In genomic region chr2:7427293-7428060, GRCh38 we compare ENCODE assay signal across 8 cellular contexts.
DNase-seq lines count a peak whose midpoint lies in the region; ATAC-seq and TF ChIP-seq lines count a peak whose summit lies in the region.

No MANE protein-coding gene starts in this region.

- intact Hi-C loops in Caco-2 (cut with micrococcal nuclease; ENCODE audit: unreplicated experiment): loop anchor here (1.0 to 5.0 kb wide), 5 partner anchors 245 to 1334 kb away; no protein-coding TSS in a partner anchor
- intact Hi-C loops in HCT116 (cut with micrococcal nuclease): loop anchor here (1.0 to 5.0 kb wide), 6 partner anchors 245 to 1710 kb away; no protein-coding TSS in a partner anchor
- intact Hi-C loops in ovary (cut with DNase I): loop anchor here (2.0 to 10.0 kb wide), 4 partner anchors 1257 to 1337 kb away; partner anchors contain the start of gene ID2 (in 1 of the 4)

- CTCF ChIA-PET in Caco-2 (lab: Charles Lee) (interaction anchor here (0.6 to 1.5 kb wide), 8 partner anchors 14 to 1334 kb away, joined by 3 to 6 read pairs (median 4); no protein-coding TSS in a partner anchor), HCT116 (lab: Charles Lee) (interaction anchor here (0.6 to 1.7 kb wide), 14 partner anchors 9 to 1712 kb away, joined by 3 to 7 read pairs (median 4); no protein-coding TSS in a partner anchor), WTC11 (lab: Charles Lee) (interaction anchor here (0.6 to 1.9 kb wide), 22 partner anchors 9 to 1266 kb away, joined by 3 to 17 read pairs (median 3); no protein-coding TSS in a partner anchor)

- ATAC-seq in HCT116 (peak; percentile 73), WTC11 (no peak), GM19351 (IDR thresholded peaks at IDR 0.05; ENCODE audit: unreplicated experiment) (no peak)

- H3K4me1 ChIP-seq in Caco-2 (no peaks in the 10 kb centered on the region), HCT116 (ENCODE audit: control insufficient read depth in 1 of 2, insufficient read depth in 2 of 2, low read length in 2 of 2) (no peaks in the 10 kb centered on the region), ovary (ENCODE audit: insufficient read depth) (no peaks in the 10 kb centered on the region)

- H3K4me1 Mint-ChIP-seq in Caco-2 (ENCODE audit: low read depth, unreplicated experiment): no peaks in the 10 kb centered on the region
- peaks cover 42% of the 10 kb centered on the region for H3K4me1 Mint-ChIP-seq in WTC11

- H2AFZ ChIP-seq in HCT116 (ENCODE audit: low read depth, low read length, poor library complexity, severe bottlenecking): no peak overlapping the region

- H3K9ac ChIP-seq in HCT116 (ENCODE audit: low read length): no peak overlapping the region

- TF ChIP-seq RAD21 in HCT116 (IDR thresholded peaks at IDR 0.05; ENCODE audit: low read depth): peak; percentile 81

- TF ChIP-seq POLR2A in HCT116 (IDR thresholded peaks at IDR 0.05; ENCODE audit: borderline replicate concordance, extremely low read depth, insufficient read depth, insufficient read length): no peak
- no peak for TF ChIP-seq POLR2A in ovary (IDR thresholded peaks at IDR 0.05)

- no peaks in the 10 kb centered on the region for H4K20me1 ChIP-seq in HCT116 (ENCODE audit: insufficient read depth)

- H3K4me3 ChIP-seq in Caco-2 (ENCODE audit: low read depth, low read length) (no peak overlapping the region), HCT116 (replicated peaks in 1 of 2; ENCODE audit: low read depth in 1 of 2, low read length in 2 of 2) (no peak overlapping the region), fibroblast of villous mesenchyme (ENCODE audit: low read depth, low read length) (no peak overlapping the region), ovary (no peak overlapping the region)

- H3K36me3 ChIP-seq in Caco-2 (ENCODE audit: control insufficient read depth, insufficient read depth, low read length): no peaks in the 10 kb centered on the region
- H3K36me3 ChIP-seq in HCT116 (ENCODE audit: control insufficient read depth in 1 of 2, insufficient read depth in 2 of 2, low read length in 2 of 2): no peaks in the 10 kb centered on the region
- H3K36me3 ChIP-seq in ovary: no peaks in the 10 kb centered on the region

- POLR2A ChIA-PET in Caco-2 (lab: Charles Lee) (interaction anchor here (0.6 to 0.9 kb wide), 2 partner anchors 1254 to 1319 kb away, joined by 3 read pairs; partner anchors contain the start of gene ID2), HCT116 (lab: Charles Lee) (interaction anchor here (0.9 kb wide), 1 partner anchor 1254 kb away, joined by 5 read pairs; the partner anchor contains the start of gene ID2), WTC11 (lab: Charles Lee) (interaction anchor here (0.6 kb wide), 1 partner anchor 124 kb away, joined by 3 read pairs; no protein-coding TSS in a partner anchor)

- no peak for TF ChIP-seq EP300 in ovary (IDR thresholded peaks at IDR 0.05)

- TF ChIP-seq CTCF in Caco-2 (IDR thresholded peaks at IDR 0.05; ENCODE audit: insufficient read depth in 1 of 2, low read depth in 1 of 2, low read length in 1 of 2, severe bottlenecking in 1 of 2, unreplicated experiment in 1 of 2) (peak; percentile 61 to 77), HCT116 (IDR thresholded peaks at IDR 0.05 in 2 of 3, conservative IDR thresholded peaks at IDR 0.05 in 1 of 3; ENCODE audit: borderline replicate concordance in 1 of 3, insufficient read depth in 1 of 3, low read depth in 2 of 3, low read length in 2 of 3) (peak; percentile 44 to 76 (median 56); a peak in 4 of 6 replicates), WTC11 (IDR thresholded peaks at IDR 0.05) (peak; percentile 65), fibroblast of villous mesenchyme (IDR thresholded peaks at IDR 0.05; ENCODE audit: insufficient read depth, low read depth, low read length) (peak; percentile 65), ovary (IDR thresholded peaks at IDR 0.05) (peak; percentile 48 to 84 (median 61))

- H3K27me3 ChIP-seq in Caco-2 (replicated peaks; ENCODE audit: control insufficient read depth, insufficient read depth, low read length) (no peaks in the 10 kb centered on the region), HCT116 (ENCODE audit: insufficient read depth, low read length) (peaks cover 29% of the 10 kb centered on the region), ovary (no peaks in the 10 kb centered on the region)

- DNase-seq in Caco-2 (peak in 1 of 2 experiments; percentile 62), HCT116 (ENCODE audit: low read depth, low spot score) (peak; percentile 38), NCI-H2227 treated with DMSO at 0.1 percent for 48 hours (lab: John Stamatoyannopoulos, UW) (peak; percentile 76), WTC11 (ENCODE audit: low spot score) (no peak), fibroblast of villous mesenchyme (ENCODE audit: low read depth) (peak; percentile 54), ovary (peak in 1 of 5 donors; percentile 40), occipital lobe (lab: John Stamatoyannopoulos, UW) (no peak)

- no TSS peak for BruUV-seq in Caco-2 (replicated peaks; lab: Mats Ljungman, UMichigan)
- BruUV-seq in HCT116 (replicated peaks; lab: Mats Ljungman, UMichigan): no TSS peak

- H3K27ac ChIP-seq in HCT116 (ENCODE audit: low read depth, low read length) (no peak overlapping the region), ovary (no peak overlapping the region)

- H3K27me3 Mint-ChIP-seq in Caco-2 (ENCODE audit: insufficient read depth, unreplicated experiment) (peaks cover 11% of the 10 kb centered on the region), WTC11 (ENCODE audit: low read depth) (no peaks in the 10 kb centered on the region; the same call in 1 of the 2 replicates)

- H3K9me3 ChIP-seq in Caco-2 (no peaks in the 10 kb centered on the region), HCT116 (ENCODE audit: control insufficient read depth in 1 of 2, insufficient read depth in 1 of 2, low read depth in 1 of 2, low read length in 2 of 2) (no peaks in the 10 kb centered on the region), ovary (no peaks in the 10 kb centered on the region)

- no peak overlapping the region for H3K27ac Mint-ChIP-seq in Caco-2 (ENCODE audit: unreplicated experiment)
- no peak overlapping the region for H3K27ac Mint-ChIP-seq in WTC11

- H3K4me2 ChIP-seq in HCT116 (ENCODE audit: low read length): no peak overlapping the region

- H3K36me3 Mint-ChIP-seq in Caco-2 (ENCODE audit: insufficient read depth, unreplicated experiment): no peaks in the 10 kb centered on the region
- H3K36me3 Mint-ChIP-seq in WTC11: peaks cover 4% of the 10 kb centered on the region; the same call in 1 of the 2 replicates

- H3K9me3 Mint-ChIP-seq in Caco-2 (ENCODE audit: unreplicated experiment) (no peaks in the 10 kb centered on the region), WTC11 (peaks cover 7% of the 10 kb centered on the region)

- RAD21 ChIA-PET in HCT116 (lab: Charles Lee; ENCODE audit: low non-redundant PET in 1 of 2, low total read pairs in 2 of 2, uncharacterized antibody in 2 of 2, unreplicated experiment in 2 of 2): interaction anchor here in 1 of 2 experiments (0.6 kb wide), 1 partner anchor 856 kb away, joined by 4 read pairs; no protein-coding TSS in a partner anchor

- H3K4me3 Mint-ChIP-seq in Caco-2 (ENCODE audit: unreplicated experiment): no peak overlapping the region
- H3K4me3 Mint-ChIP-seq in WTC11: no peak overlapping the region

- 41 to 51% (median 44%) methylated on average over 8 of the region's 8 CpGs for WGBS in ovary, 3 donors

- no peaks in the 10 kb centered on the region for H3K9me2 ChIP-seq in HCT116 (ENCODE audit: insufficient read depth)

- H3K79me2 ChIP-seq in HCT116 (ENCODE audit: insufficient read depth, low read length): no peaks in the 10 kb centered on the region

TF ChIP-seq in HCT116, 20 proteins besides CTCF, POLR2A, EP300 and RAD21 (continues in another document):
- TF ChIP-seq EZH2 (IDR thresholded peaks at IDR 0.05) (no peak), SIN3A (IDR thresholded peaks at IDR 0.05; ENCODE audit: low read depth) (no peak), ATF3 (IDR thresholded peaks at IDR 0.05) (no peak), ZNF274 (IDR thresholded peaks at IDR 0.05; ENCODE audit: low read depth, low read length) (no peak), MAX (IDR thresholded peaks at IDR 0.05) (no peak), ZFX (IDR thresholded peaks at IDR 0.05) (no peak), TCF7L2 (IDR thresholded peaks at IDR 0.05; ENCODE audit: borderline replicate concordance, extremely low read depth, insufficient read depth, insufficient read length) (no peak)

TF ChIP-seq in WTC11, 78 proteins besides CTCF, POLR2A, EP300 and RAD21 (continues in another document):
- TF ChIP-seq E2F4 (CRISPR knock-in tag; IDR thresholded peaks at IDR 0.05; ENCODE audit: borderline replicate concordance, low read depth) (no peak), TP53 (CRISPR knock-in tag; IDR thresholded peaks at IDR 0.05) (no peak), PRDM15 (CRISPR knock-in tag; IDR thresholded peaks at IDR 0.05) (no peak)

Comparison
In these comparisons a context has a peak if more than half of its experiments do, and no peak if none do; other contexts are left out.
1. DNase-seq: peak in HCT116 (single experiment), NCI-H2227 treated with DMSO at 0.1 percent for 48 hours (single experiment) and fibroblast of villous mesenchyme (single experiment); none in WTC11 (single experiment) and occipital lobe (single experiment).
2. Peak in every context shown above with its lines, with median percentiles within 50 percentile points of each other: CTCF ChIP-seq.